ENCODE assay signal across 15 cellular contexts in genomic region chr5:3656803-3657202, GRCh38.
DNase-seq lines count a peak whose midpoint lies in the region; TF ChIP-seq lines count a peak whose summit lies in the region.
"Had no signal": no experiment of that assay in that cellular context is flagged by ENCODE, and none has a peak within 500 bp of the region (broad histone marks: within the 10 kb centered on the region; RNA-seq: fewer than 3 reads in every experiment).

No MANE protein-coding gene starts in this region.

- H3K27ac ChIP-seq in endodermal cell (ENCODE audit: low read depth, low read length) (no peak overlapping the region), osteoblast (ENCODE audit: low read depth, low read length) (no peak overlapping the region)

- TF ChIP-seq CTCF in endodermal cell (conservative IDR thresholded peaks at IDR 0.05) (no peak), osteoblast (IDR thresholded peaks at IDR 0.05; ENCODE audit: extremely low read depth, low read depth, low read length) (no peak), type B pancreatic cell (conservative IDR thresholded peaks at IDR 0.05) (no peak)

- H3K4me1 Mint-ChIP-seq in endodermal cell (no peaks in the 10 kb centered on the region), type B pancreatic cell (ENCODE audit: unreplicated experiment) (no peaks in the 10 kb centered on the region)
- H3K4me1 Mint-ChIP-seq: CD4-positive, alpha-beta memory T cell; GM23338; H9 had no signal

- H3K27me3 ChIP-seq in endodermal cell (ENCODE audit: control insufficient read depth, insufficient read depth, low read length, poor library complexity, severe bottlenecking) (no peaks in the 10 kb centered on the region), osteoblast (ENCODE audit: insufficient read depth, low read length) (no peaks in the 10 kb centered on the region)

- 91 to 93% methylated on average over 5 to 7 of the region's 7 CpGs for WGBS in endodermal cell (ENCODE audit: insufficient coverage in 1 of 2, insufficient read length in 1 of 2), 2 experiments

- H3K36me3 Mint-ChIP-seq in endodermal cell (ENCODE audit: low read depth) (no peaks in the 10 kb centered on the region), type B pancreatic cell (no peaks in the 10 kb centered on the region)
- H3K36me3 Mint-ChIP-seq: CD4-positive, alpha-beta memory T cell had no signal

- H3K9me3 ChIP-seq in endodermal cell (ENCODE audit: control insufficient read depth, low read length) (no peaks in the 10 kb centered on the region), osteoblast (ENCODE audit: low read depth, low read length) (no peaks in the 10 kb centered on the region)

- no peaks in the 10 kb centered on the region for H3K36me3 ChIP-seq in endodermal cell (ENCODE audit: control insufficient read depth, insufficient read depth, low read length)
- H3K36me3 ChIP-seq in osteoblast (ENCODE audit: insufficient read depth, low read length): no peaks in the 10 kb centered on the region

- DNase-seq in endodermal cell (peak; percentile 19), osteoblast (ENCODE audit: insufficient read length, low spot score, missing footprints) (peak; percentile 66), type B pancreatic cell (ENCODE audit: extremely low spot score, unreplicated experiment) (peak; percentile 57), anterior cingulate cortex (lab: John Stamatoyannopoulos, UW) (no peak), HT-29 (ENCODE audit: low spot score) (no peak)
- no peak for DNase-seq in NK-92 treated with Interleukin-12 subunit alpha and Interleukin-12 subunit beta, amount 100 ng/mL, for 24 hours (lab: John Stamatoyannopoulos, UW)
- DNase-seq: C1 segment of cervical spinal cord; Calu3; CD4-positive, alpha-beta memory T cell; COR-L47; DMS53; DMS79 treated with DMSO at 0.1 percent for 48 hours; GF-D8; H9 had no signal

- H3K4me2 ChIP-seq in osteoblast (ENCODE audit: insufficient read depth, low read length): no peak overlapping the region
- H3K4me2 ChIP-seq: GM23338 had no signal

- no peak overlapping the region for H2AFZ ChIP-seq in osteoblast (ENCODE audit: low read length)
- H2AFZ ChIP-seq: GM23338 had no signal

- H3K9ac ChIP-seq in endodermal cell (ENCODE audit: extremely low read depth, low read length, poor library complexity, severe bottlenecking): no peak overlapping the region

- H3K4me1 ChIP-seq in endodermal cell (ENCODE audit: control insufficient read depth, insufficient read depth, low read length) (no peaks in the 10 kb centered on the region), osteoblast (ENCODE audit: insufficient read depth, low read length) (no peaks in the 10 kb centered on the region)

- H3K79me2 ChIP-seq in osteoblast (ENCODE audit: insufficient read depth, low read length): no peaks in the 10 kb centered on the region

- H3K4me3 ChIP-seq in endodermal cell (ENCODE audit: low read length) (no peak overlapping the region), osteoblast (ENCODE audit: insufficient read depth, low read length) (no peak overlapping the region)
- H3K4me3 ChIP-seq: GM23338 had no signal

- H3K27me3 Mint-ChIP-seq in endodermal cell (ENCODE audit: insufficient read depth) (no peaks in the 10 kb centered on the region), type B pancreatic cell (peaks cover 35% of the 10 kb centered on the region)
- H3K27me3 Mint-ChIP-seq: CD4-positive, alpha-beta memory T cell had no signal

- H3K4me3 Mint-ChIP-seq in endodermal cell (no peak overlapping the region), type B pancreatic cell (no peak overlapping the region)
- H3K4me3 Mint-ChIP-seq: CD4-positive, alpha-beta memory T cell; GM23338; H9 had no signal

- no peaks in the 10 kb centered on the region for H3K9me3 Mint-ChIP-seq in endodermal cell
- no peaks in the 10 kb centered on the region for H3K9me3 Mint-ChIP-seq in type B pancreatic cell
- H3K9me3 Mint-ChIP-seq: GM23338, H9 had no signal

- no peak overlapping the region for H3K27ac Mint-ChIP-seq in endodermal cell
- no peak overlapping the region for H3K27ac Mint-ChIP-seq in type B pancreatic cell
- H3K27ac Mint-ChIP-seq: CD4-positive, alpha-beta memory T cell; GM23338; H9 had no signal

- no peaks in the 10 kb centered on the region for H4K20me1 ChIP-seq in osteoblast (ENCODE audit: insufficient read depth, low read length)

Comparison
In these comparisons a context has a peak if more than half of its experiments do, and no peak if none do; other contexts are left out.
1. DNase-seq: peak in endodermal cell (single experiment), osteoblast (single experiment) and type B pancreatic cell (single experiment); none in NK-92 treated with Interleukin-12 subunit alpha and Interleukin-12 subunit beta, amount 100 ng/mL, for 24 hours (single experiment), anterior cingulate cortex (0 of 58) and HT-29 (single experiment).